In the genomic region with DNA sequence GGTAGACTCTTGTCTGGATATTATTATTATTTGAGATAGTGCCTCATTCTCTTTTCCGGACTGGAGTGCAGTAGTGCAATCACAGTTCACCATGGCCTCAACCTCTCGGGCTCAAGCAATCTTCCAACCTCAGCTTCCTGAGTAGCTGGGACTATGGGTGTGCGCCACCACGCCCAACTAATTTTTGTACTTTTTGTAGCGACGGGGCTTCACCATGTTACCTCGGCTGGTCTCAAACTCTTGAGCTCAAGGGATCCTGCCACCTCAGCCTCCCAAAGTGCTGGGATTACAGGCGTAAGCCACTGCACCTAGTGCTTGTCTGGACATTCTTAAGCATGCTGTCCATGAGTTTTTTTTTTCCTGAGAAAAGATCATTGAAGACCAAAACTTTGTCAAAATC, we compare ENCODE assay signal across 27 cellular contexts.
DNase-seq lines count a peak whose midpoint lies in the region; ATAC-seq, FAIRE-seq and TF ChIP-seq lines count a peak whose summit lies in the region.
"Had no signal": no experiment of that assay in that cellular context is flagged by ENCODE, and none has a peak within 500 bp of the region (broad histone marks: within the 10 kb centered on the region; RNA-seq: fewer than 3 reads in every experiment).

No MANE protein-coding gene starts in this region.

- H3K9me3 Mint-ChIP-seq in H9 = no peaks in the 10 kb centered on the region
- no peaks in the 10 kb centered on the region for H3K9me3 Mint-ChIP-seq in stimulated activated memory B cell treated with anti-CD40 and anti-IgM and Interleukin-4, amounts not matched to agents 10 μg/mL and 1 μg/mL and 100 μg/mL, for 72 hours
- peaks cover 0 to 2% (median 0%) of the 10 kb centered on the region in 11 donors for H3K9me3 Mint-ChIP-seq in naive thymus-derived CD4-positive, alpha-beta T cell
- H3K9me3 Mint-ChIP-seq: CD8-positive, alpha-beta T cell; HFFc6 had no signal

- no peak overlapping the region; the same call in 1 of the 2 replicates for H3K14ac ChIP-seq in H9 (ENCODE audit: insufficient read depth, low read length)

- DNase-seq in H9 = no peak
- DNase-seq in T-helper 17 cell = no peak
- DNase-seq in hepatocyte (ENCODE audit: low spot score) = no peak
- no peak for DNase-seq in urothelium cell line (ENCODE audit: low spot score)
- no peak for DNase-seq in naive thymus-derived CD4-positive, alpha-beta T cell
- DNase-seq: CD8-positive, alpha-beta T cell; DMS 273 treated with DMSO at 0.1 percent for 48 hours; DMS79; EL; GF-D8; GM23248; H7; HFFc6; Kasumi-1; NCI-H1105; NCI-H146; NCI-H2029; NCI-H446 treated with DMSO at 0.1 percent for 48 hours; NCI-H526; NCI-H82; Right ventricle myocardium superior; RPMI8226 had no signal

- H3K79me2 ChIP-seq in H9 (ENCODE audit: insufficient read depth, low read length) (no peaks in the 10 kb centered on the region; the same call in 1 of the 2 replicates), hepatocyte (peaks cover 65% of the 10 kb centered on the region)

- CTCF ChIA-PET in naive thymus-derived CD4-positive, alpha-beta T cell (lab: Charles Lee) = no interaction called here

- intact Hi-C loops in naive thymus-derived CD4-positive, alpha-beta T cell (cut with micrococcal nuclease) = no loop called here

- no peaks in the 10 kb centered on the region for H3K27me3 ChIP-seq in H9 (ENCODE audit: insufficient read depth, low read length)
- no peaks in the 10 kb centered on the region for H3K27me3 ChIP-seq in hepatocyte
- H3K27me3 ChIP-seq in naive thymus-derived CD4-positive, alpha-beta T cell (ENCODE audit: control insufficient read depth in 2 of 2, insufficient read depth in 2 of 2, low read length in 2 of 2) = no peaks in the 10 kb centered on the region
- H3K27me3 ChIP-seq: SJSA1 had no signal

- H3K27ac Mint-ChIP-seq in H9 (peak overlapping the region in 2 of 3 experiments; percentile 57 to 75; a peak in 4 of 7 replicates), T-helper 17 cell (peak overlapping the region; percentile 78)
- H3K27ac Mint-ChIP-seq in stimulated activated memory B cell treated with anti-CD40 and anti-IgM and Interleukin-4, amounts not matched to agents 10 μg/mL and 1 μg/mL and 100 μg/mL, for 72 hours = peak overlapping the region; percentile 9
- H3K27ac Mint-ChIP-seq in naive thymus-derived CD4-positive, alpha-beta T cell = no peak overlapping the region
- H3K27ac Mint-ChIP-seq: CD8-positive, alpha-beta T cell; HFFc6 had no signal

- no peak overlapping the region for H3K4me3 ChIP-seq in hepatocyte
- no peak overlapping the region for H3K4me3 ChIP-seq in naive thymus-derived CD4-positive, alpha-beta T cell (ENCODE audit: low read length)
- H3K4me3 ChIP-seq: GM23248, K562, SJSA1 had no signal

- no peak overlapping the region for H4K91ac ChIP-seq in H9 (ENCODE audit: insufficient read length, low read depth, low read length)

- H3K27me3 Mint-ChIP-seq in H9 (ENCODE audit: low read depth) = no peaks in the 10 kb centered on the region
- no peaks in the 10 kb centered on the region for H3K27me3 Mint-ChIP-seq in T-helper 17 cell
- H3K27me3 Mint-ChIP-seq in stimulated activated memory B cell treated with anti-CD40 and anti-IgM and Interleukin-4, amounts not matched to agents 10 μg/mL and 1 μg/mL and 100 μg/mL, for 72 hours = no peaks in the 10 kb centered on the region
- no peaks in the 10 kb centered on the region for H3K27me3 Mint-ChIP-seq in naive thymus-derived CD4-positive, alpha-beta T cell

- H3K9me3 ChIP-seq in H9 (ENCODE audit: control insufficient read depth, low read depth, low read length) (no peaks in the 10 kb centered on the region), T-helper 17 cell (ENCODE audit: control insufficient read depth, low read length, poor library complexity, severe bottlenecking) (no peaks in the 10 kb centered on the region), hepatocyte (ENCODE audit: low read depth) (no peaks in the 10 kb centered on the region)
- H3K9me3 ChIP-seq in naive thymus-derived CD4-positive, alpha-beta T cell (ENCODE audit: control insufficient read depth in 2 of 3, low read length in 3 of 3) = no peaks in the 10 kb centered on the region
- H3K9me3 ChIP-seq: SJSA1 had no signal

- H2AK5ac ChIP-seq in H9 (ENCODE audit: insufficient read length, low read length) = no peak overlapping the region

- H3K36me3 Mint-ChIP-seq in H9 (ENCODE audit: insufficient read depth in 1 of 3, low read depth in 3 of 3) (peaks cover 4 to 10% (median 8%) of the 10 kb centered on the region in 3 experiments; a peak in 5 of 7 replicates), T-helper 17 cell (ENCODE audit: low read depth) (peaks cover 4% of the 10 kb centered on the region)
- peaks cover 21% of the 10 kb centered on the region for H3K36me3 Mint-ChIP-seq in stimulated activated memory B cell treated with anti-CD40 and anti-IgM and Interleukin-4, amounts not matched to agents 10 μg/mL and 1 μg/mL and 100 μg/mL, for 72 hours
- peaks cover 0 to 30% (median 18%) of the 10 kb centered on the region in 5 donors for H3K36me3 Mint-ChIP-seq in naive thymus-derived CD4-positive, alpha-beta T cell

- H3K27ac ChIP-seq in H9 (ENCODE audit: insufficient read length, low read depth, low read length) (no peak overlapping the region), hepatocyte (peak overlapping the region; percentile 38)
- H3K27ac ChIP-seq in naive thymus-derived CD4-positive, alpha-beta T cell (ENCODE audit: low read depth, low read length) = no peak overlapping the region
- H3K27ac ChIP-seq: C4-2B, GM23248, SJSA1 had no signal

- FAIRE-seq in urothelium cell line (lab: Jason Lieb, UNC) = no peak
- FAIRE-seq: K562 had no signal

- H3K4me2 ChIP-seq in H9 (ENCODE audit: insufficient read depth, insufficient read length, low read length) = no peak overlapping the region
- no peak overlapping the region for H3K4me2 ChIP-seq in hepatocyte

- H3K79me1 ChIP-seq in H9 (ENCODE audit: insufficient read depth, low read depth, low read length, poor library complexity, severe bottlenecking) = peaks cover 6% of the 10 kb centered on the region

- H3K9ac ChIP-seq in H9 (ENCODE audit: extremely low read depth, insufficient read length, low read length) = no peak overlapping the region
- H3K9ac ChIP-seq: GM23248 had no signal

- no peak for ATAC-seq in T-helper 17 cell
- no peak for ATAC-seq in stimulated activated memory B cell treated with anti-CD40 and anti-IgM and Interleukin-4, amounts not matched to agents 10 μg/mL and 1 μg/mL and 100 μg/mL, for 72 hours
- ATAC-seq in GM21737 (IDR thresholded peaks at IDR 0.05; ENCODE audit: unreplicated experiment) = no peak
- no peak for ATAC-seq in naive thymus-derived CD4-positive, alpha-beta T cell
- ATAC-seq: CD8-positive, alpha-beta T cell; K562 had no signal

- H3K4me1 Mint-ChIP-seq in H9 (peaks cover 41 to 54% of the 10 kb centered on the region in 2 experiments), T-helper 17 cell (peaks cover 23% of the 10 kb centered on the region)
- peaks cover 45% of the 10 kb centered on the region for H3K4me1 Mint-ChIP-seq in stimulated activated memory B cell treated with anti-CD40 and anti-IgM and Interleukin-4, amounts not matched to agents 10 μg/mL and 1 μg/mL and 100 μg/mL, for 72 hours
- peaks cover 19 to 28% (median 23%) of the 10 kb centered on the region in 7 donors for H3K4me1 Mint-ChIP-seq in naive thymus-derived CD4-positive, alpha-beta T cell

- H3K18ac ChIP-seq in H9 (ENCODE audit: insufficient read length, low read depth, low read length) = no peak overlapping the region

- H2BK120ac ChIP-seq in H9 (ENCODE audit: low read depth, low read length, poor library complexity, severe bottlenecking) = no peak overlapping the region

- no peak overlapping the region for H2BK5ac ChIP-seq in H9 (ENCODE audit: insufficient read length, low read length)

- no peak overlapping the region for H3K56ac ChIP-seq in H9 (ENCODE audit: insufficient read length, low read depth, low read length)

- no peak overlapping the region for H3K4me3 Mint-ChIP-seq in H9
- H3K4me3 Mint-ChIP-seq in T-helper 17 cell = no peak overlapping the region
- no peak overlapping the region for H3K4me3 Mint-ChIP-seq in stimulated activated memory B cell treated with anti-CD40 and anti-IgM and Interleukin-4, amounts not matched to agents 10 μg/mL and 1 μg/mL and 100 μg/mL, for 72 hours
- H3K4me3 Mint-ChIP-seq in naive thymus-derived CD4-positive, alpha-beta T cell = no peak overlapping the region
- H3K4me3 Mint-ChIP-seq: CD8-positive, alpha-beta T cell; HFFc6 had no signal

- H3T11ph ChIP-seq in H9 (ENCODE audit: low read length) = no peak overlapping the region

- no peaks in the 10 kb centered on the region for H3K23me2 ChIP-seq in H9 (ENCODE audit: insufficient read length, low read depth, low read length, poor library complexity, severe bottlenecking)

- H2AFZ ChIP-seq in H9 (ENCODE audit: low read length) (no peak overlapping the region), hepatocyte (no peak overlapping the region)
- H2AFZ ChIP-seq: GM23248 had no signal

- H3K36me3 ChIP-seq in hepatocyte (replicated peaks; ENCODE audit: insufficient read depth, low read depth) = no peaks in the 10 kb centered on the region
- no peaks in the 10 kb centered on the region for H3K36me3 ChIP-seq in naive thymus-derived CD4-positive, alpha-beta T cell (ENCODE audit: control insufficient read depth in 2 of 3, insufficient read depth in 3 of 3, low read length in 3 of 3)
- H3K36me3 ChIP-seq: SJSA1 had no signal

- H3K23ac ChIP-seq in H9 (ENCODE audit: insufficient read length, low read depth, low read length) = no peak overlapping the region

- H2BK15ac ChIP-seq in H9 (ENCODE audit: low read depth, low read length) = no peak overlapping the region

- H2BK12ac ChIP-seq in H9 (ENCODE audit: insufficient read length, low read depth, low read length) = no peak overlapping the region

- no peak overlapping the region for H2BK20ac ChIP-seq in H9 (ENCODE audit: low read depth, low read length, poor library complexity, severe bottlenecking)

- H4K5ac ChIP-seq in H9 (ENCODE audit: insufficient read length, low read depth, low read length) = no peak overlapping the region

- H3K4ac ChIP-seq in H9 (ENCODE audit: low read depth, low read length) = no peak overlapping the region

- H4K20me1 ChIP-seq in H9 (ENCODE audit: control insufficient read depth, insufficient read depth, insufficient read length) = no peaks in the 10 kb centered on the region
- H4K20me1 ChIP-seq in hepatocyte (ENCODE audit: insufficient read depth, poor library complexity, severe bottlenecking) = no peaks in the 10 kb centered on the region

- WGBS in H9 (ENCODE audit: extremely low coverage, insufficient read length, low lambda C conversion rate) = no CpG with 5 or more reads among the region's 8 CpGs
- 90% methylated on average over 8 of the region's 8 CpGs for WGBS in hepatocyte (ENCODE audit: low lambda C conversion rate, missing lambda C conversion rate)

- H3K4me1 ChIP-seq in H9 (ENCODE audit: insufficient read depth, low read length) (no peaks in the 10 kb centered on the region; the same call in 1 of the 2 replicates), hepatocyte (ENCODE audit: insufficient read depth) (no peaks in the 10 kb centered on the region)
- no peaks in the 10 kb centered on the region for H3K4me1 ChIP-seq in naive thymus-derived CD4-positive, alpha-beta T cell (ENCODE audit: control insufficient read depth in 2 of 2, insufficient read depth in 2 of 2, low read length in 2 of 2)

- TF ChIP-seq CTCF in H9 (conservative IDR thresholded peaks at IDR 0.05) (no peak), hepatocyte (IDR thresholded peaks at IDR 0.05; ENCODE audit: poor library complexity) (no peak)

- no peak overlapping the region for H4K8ac ChIP-seq in H9 (replicated peaks; ENCODE audit: insufficient read length, low read depth, low read length)

- H3K9me2 ChIP-seq in hepatocyte (replicated peaks; ENCODE audit: insufficient read depth) = no peaks in the 10 kb centered on the region

- POLR2A ChIA-PET in naive thymus-derived CD4-positive, alpha-beta T cell (lab: Charles Lee) = no interaction called here

Comparison
In these comparisons a context has a peak if more than half of its experiments do, and no peak if none do; other contexts are left out.
1. H3K27ac Mint-ChIP-seq: peak in H9 (2 of 3), T-helper 17 cell (single experiment) and stimulated activated memory B cell treated with anti-CD40 and anti-IgM and Interleukin-4, amounts not matched to agents 10 μg/mL and 1 μg/mL and 100 μg/mL, for 72 hours (single experiment); none in naive thymus-derived CD4-positive, alpha-beta T cell (0 of 9).